ENCODE assay signal across 10 cellular contexts in the genomic region with DNA sequence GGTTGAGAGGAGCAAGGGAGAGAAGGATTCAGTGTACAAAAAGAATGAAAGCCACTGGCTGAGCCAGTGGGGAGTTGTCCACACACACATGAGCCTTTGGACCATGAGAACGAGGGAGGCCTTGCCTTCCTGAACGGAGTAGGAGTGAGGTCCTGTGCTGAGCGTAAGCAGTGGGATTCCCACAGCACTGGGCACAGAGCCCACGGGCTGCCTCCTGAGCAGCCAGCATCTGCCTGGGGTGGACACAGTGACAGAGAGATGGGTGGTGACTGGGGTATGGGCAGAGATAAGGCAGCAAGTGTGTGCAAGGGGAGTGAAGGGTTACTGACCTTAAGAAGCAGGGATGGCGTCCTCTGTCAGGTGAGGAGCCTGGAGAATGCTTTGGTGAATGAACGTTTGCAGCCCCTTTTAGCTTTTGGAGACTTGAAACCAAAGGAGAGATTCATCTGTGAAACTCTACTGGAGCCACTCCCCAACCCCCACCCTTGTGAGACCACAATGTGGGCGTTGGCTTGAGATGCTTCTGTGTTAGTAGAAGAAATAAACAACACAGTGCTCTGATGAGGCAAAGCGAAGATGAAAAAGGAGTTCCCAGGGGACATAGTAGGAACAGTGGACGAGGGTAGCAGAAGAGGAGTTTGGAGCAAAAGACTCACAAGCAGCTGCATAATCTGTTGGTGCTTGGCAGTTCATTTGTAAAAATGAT. TPM values are rescaled to one million over a fixed set of nuclear protein-coding genes. Genes with fewer than 3 reads are reported as not detected.
DNase-seq lines count a peak whose midpoint lies in the region; ATAC-seq and TF ChIP-seq lines count a peak whose summit lies in the region.
"Had no signal": no experiment of that assay in that cellular context is flagged by ENCODE, and none has a peak within 500 bp of the region (broad histone marks: within the 10 kb centered on the region; RNA-seq: fewer than 3 reads in every experiment).

No MANE protein-coding gene starts in this region.

- no peak overlapping the region for H3K4me3 ChIP-seq in prostate gland

- no peaks in the 10 kb centered on the region for H3K27me3 Mint-ChIP-seq in activated T-cell treated with anti-CD3 and anti-CD28 coated beads, Interleukin-2, amount 50 U/mL, for 24 hours

- ATAC-seq in GM19023 (IDR thresholded peaks at IDR 0.05; ENCODE audit: unreplicated experiment): peak; percentile 49
- ATAC-seq in HG03442 (IDR thresholded peaks at IDR 0.05; ENCODE audit: unreplicated experiment): peak; percentile 47
- ATAC-seq in sciatic nerve: no peak

- WGBS in prostate gland: 73% methylated on average over 9 of the region's 9 CpGs

- peak overlapping the region; percentile 71 for H3K4me3 Mint-ChIP-seq in activated T-cell treated with anti-CD3 and anti-CD28 coated beads, Interleukin-2, amount 50 U/mL, for 24 hours

- H3K27ac Mint-ChIP-seq in activated T-cell treated with anti-CD3 and anti-CD28 coated beads, Interleukin-2, amount 50 U/mL, for 24 hours: peak overlapping the region; percentile 99

- TF ChIP-seq POLR2A in prostate gland (IDR thresholded peaks at IDR 0.05): no peak

- H3K9me3 Mint-ChIP-seq in activated T-cell treated with anti-CD3 and anti-CD28 coated beads, Interleukin-2, amount 50 U/mL, for 24 hours: peaks cover 3% of the 10 kb centered on the region

- H3K9me3 ChIP-seq in prostate gland: no peaks in the 10 kb centered on the region

- H3K27me3 ChIP-seq in prostate gland (replicated peaks; ENCODE audit: insufficient read depth): no peaks in the 10 kb centered on the region

- H3K4me1 Mint-ChIP-seq in activated T-cell treated with anti-CD3 and anti-CD28 coated beads, Interleukin-2, amount 50 U/mL, for 24 hours (ENCODE audit: low read depth): peaks cover 94% of the 10 kb centered on the region

- intact Hi-C loops in sciatic nerve (cut with DNase I) (no loop called here), prostate gland (cut with DNase I) (no loop called here)

- no peaks in the 10 kb centered on the region for H3K4me1 ChIP-seq in prostate gland (replicated peaks)

- DNase-seq in activated T-cell treated with anti-CD3 and anti-CD28 coated beads, Interleukin-2, amount 50 U/mL, for 24 hours: no peak
- DNase-seq in stimulated activated CD4-positive, alpha-beta T cell treated with anti-CD3 and anti-CD28 coated beads, Interleukin-4, amount 100 ng/mL, for 24 hours: peak; percentile 50
- DNase-seq in NOMO-1 treated with DMSO at 0.1 percent for 48 hours (lab: John Stamatoyannopoulos, UW; ENCODE audit: unreplicated experiment) (no peak), SIG-M5 (lab: John Stamatoyannopoulos, UW) (no peak), sciatic nerve (ENCODE audit: low spot score) (no peak), prostate gland (ENCODE audit: low spot score) (no peak)
- DNase-seq: mammary epithelial cell, NCI-H2171 had no signal

- no peaks in the 10 kb centered on the region for H3K36me3 ChIP-seq in prostate gland

- H3K36me3 Mint-ChIP-seq in activated T-cell treated with anti-CD3 and anti-CD28 coated beads, Interleukin-2, amount 50 U/mL, for 24 hours (ENCODE audit: low read depth): peaks cover 95% of the 10 kb centered on the region

- no peak for TF ChIP-seq CTCF in prostate gland (IDR thresholded peaks at IDR 0.05)

- H3K27ac ChIP-seq in prostate gland: no peak overlapping the region

RNA-seq across cellular contexts. Expression of gene FIGNL1, which starts 56.5 kb away (rescaled TPM):
- total RNA-seq in sciatic nerve (8.5 TPM), prostate gland (10 to 100 TPM in 1 of 2 donors, 1 to 10 TPM in 1; 7.2 to 14.3 TPM)
